ENCODE assay signal across 8 cellular contexts in genomic region chr12:57756406-57757341, GRCh38. TPM values are rescaled to one million over a fixed set of nuclear protein-coding genes. Genes with fewer than 3 reads are reported as not detected.
DNase-seq lines count a peak whose midpoint lies in the region; ATAC-seq and TF ChIP-seq lines count a peak whose summit lies in the region.

No MANE protein-coding gene starts in this region.

- peak; percentile 36 for TF ChIP-seq CTCF in AG09309 (IDR thresholded peaks at IDR 0.05; ENCODE audit: control insufficient read depth, insufficient read depth, low read depth, low read length, missing control alignments)
- TF ChIP-seq CTCF in fibroblast of pulmonary artery (IDR thresholded peaks at IDR 0.05; ENCODE audit: low read length, missing control alignments) = peak; percentile 68
- TF ChIP-seq CTCF in gastrocnemius medialis (IDR thresholded peaks at IDR 0.05 in 4 of 5, conservative IDR thresholded peaks at IDR 0.05 in 1 of 5) = peak in 3 of 5 experiments; percentile 24 to 50 (median 30)

- no peak for TF ChIP-seq POLR2A in gastrocnemius medialis (IDR thresholded peaks at IDR 0.05)

- intact Hi-C loops in gastrocnemius medialis (cut with DNase I; ENCODE audit: low total_unique reads) = no loop called here

- no peak overlapping the region for H3K4me3 ChIP-seq in AG09309 (ENCODE audit: control insufficient read depth, low read depth, low read length)
- peak overlapping the region; percentile 48 for H3K4me3 ChIP-seq in fibroblast of pulmonary artery (replicated peaks; ENCODE audit: low read depth, low read length)
- peak overlapping the region; percentile 60 to 68 (median 66) for H3K4me3 ChIP-seq in gastrocnemius medialis

- H3K9me3 ChIP-seq in gastrocnemius medialis = no peaks in the 10 kb centered on the region

- H3K27me3 ChIP-seq in gastrocnemius medialis = peaks cover 0 to 7% (median 0%) of the 10 kb centered on the region in 3 donors

- H3K4me1 ChIP-seq in gastrocnemius medialis = peaks cover 13 to 18% of the 10 kb centered on the region in 2 donors

- peak; percentile 26 for ATAC-seq in GM19463 (IDR thresholded peaks at IDR 0.05; ENCODE audit: unreplicated experiment)
- ATAC-seq in gastrocnemius medialis = no peak
- no peak for ATAC-seq in HG03159 (IDR thresholded peaks at IDR 0.05; ENCODE audit: unreplicated experiment)
- no peak for ATAC-seq in HG02571 (IDR thresholded peaks at IDR 0.05; ENCODE audit: unreplicated experiment)

- H3K27ac ChIP-seq in gastrocnemius medialis = no peak overlapping the region

- peaks cover 0 to 21% of the 10 kb centered on the region in 2 donors for H3K36me3 ChIP-seq in gastrocnemius medialis

- DNase-seq in AG09309 (ENCODE audit: low read depth) = no peak
- DNase-seq in NOMO-1 treated with dmso at 0.1 percent for 144 hours (lab: John Stamatoyannopoulos, UW; ENCODE audit: unreplicated experiment) = peak; percentile 40
- peak; percentile 74 for DNase-seq in activated T-cell treated with anti-CD3 and anti-CD28 coated beads, Interleukin-2, amount 50 U/mL, for 1 hour
- peak; percentile 40 for DNase-seq in fibroblast of pulmonary artery (ENCODE audit: low read depth)
- DNase-seq in gastrocnemius medialis = no peak

- in situ Hi-C loops in gastrocnemius medialis (cut with MboI; ENCODE audit: low sequenced_read_pairs in 4 of 4) = no loop called here

RNA-seq across cellular contexts. Expression of gene MARCHF9, which starts 1.8 kb away (rescaled TPM):
- total RNA-seq in gastrocnemius medialis = 10 to 100 TPM in 1 of 4 donors, 1 to 10 TPM in 3; 4.8 to 11.3 (median 7.9) TPM

RNA-seq across cellular contexts. Expression of gene CDK4, which starts 4.6 kb away (rescaled TPM):
- total RNA-seq in gastrocnemius medialis = 10 to 100 TPM; 39.7 to 55.5 (median 47.4) TPM

RNA-seq across cellular contexts. Expression of gene CYP27B1, which starts 10.2 kb away (rescaled TPM):
- not detected for total RNA-seq in gastrocnemius medialis

RNA-seq across cellular contexts. Expression of gene TSPAN31, which starts 11.8 kb away (rescaled TPM):
- 10 to 100 TPM; 25.5 to 58.9 (median 32.2) TPM for total RNA-seq in gastrocnemius medialis

RNA-seq across cellular contexts. Expression of gene METTL1, which starts 15.2 kb away (rescaled TPM):
- 10 to 100 TPM in 3 of 4 donors, 1 to 10 TPM in 1; 6.5 to 22.7 (median 17.9) TPM for total RNA-seq in gastrocnemius medialis

Comparison
In these comparisons a context has a peak if more than half of its experiments do, and no peak if none do; other contexts are left out.
1. DNase-seq: peak in NOMO-1 treated with dmso at 0.1 percent for 144 hours (single experiment), activated T-cell treated with anti-CD3 and anti-CD28 coated beads, Interleukin-2, amount 50 U/mL, for 1 hour (single experiment) and fibroblast of pulmonary artery (single experiment); none in AG09309 (single experiment) and gastrocnemius medialis (0 of 2).
2. Peak in every context shown above with its lines, with median percentiles within 50 percentile points of each other: CTCF ChIP-seq.